ENCODE assay signal across 13 cellular contexts in genomic region chr1:181508486-181509165, GRCh38. TPM values are rescaled to one million over a fixed set of nuclear protein-coding genes. Genes with fewer than 3 reads are reported as not detected.
DNase-seq lines count a peak whose midpoint lies in the region; ATAC-seq, FAIRE-seq and TF ChIP-seq lines count a peak whose summit lies in the region.
"Had no signal": no experiment of that assay in that cellular context is flagged by ENCODE, and none has a peak within 500 bp of the region (broad histone marks: within the 10 kb centered on the region; RNA-seq: fewer than 3 reads in every experiment).

No MANE protein-coding gene starts in this region.

- no peak for TF ChIP-seq CTCF in retinal pigment epithelial cell (conservative IDR thresholded peaks at IDR 0.05; ENCODE audit: low read depth, low read length)
- TF ChIP-seq CTCF in hepatocyte (IDR thresholded peaks at IDR 0.05; ENCODE audit: poor library complexity): no peak

- 13 to 23% methylated on average over 9 of the region's 9 CpGs for WGBS in GM23248 (ENCODE audit: low coverage in 1 of 2, low lambda C conversion rate in 2 of 2, missing lambda C conversion rate in 2 of 2), 2 experiments
- 80% methylated on average over 9 of the region's 9 CpGs for WGBS in hepatocyte (ENCODE audit: low lambda C conversion rate, missing lambda C conversion rate)

- H2AFZ ChIP-seq in GM23248: no peak overlapping the region
- H2AFZ ChIP-seq in hepatocyte: no peak overlapping the region

- H3K4me1 ChIP-seq in GM23248 (ENCODE audit: insufficient read depth) (peaks cover 1% of the 10 kb centered on the region; the same call in 1 of the 2 replicates), hepatocyte (ENCODE audit: insufficient read depth) (no peaks in the 10 kb centered on the region)

- H3K27ac Mint-ChIP-seq in immature natural killer cell: no peak overlapping the region
- H3K27ac Mint-ChIP-seq: nephron had no signal

- no peak overlapping the region for H3K4me3 Mint-ChIP-seq in immature natural killer cell
- H3K4me3 Mint-ChIP-seq: CD4-positive, CD25-positive, alpha-beta regulatory T cell; nephron had no signal

- no peaks in the 10 kb centered on the region; the same call in 1 of the 2 replicates for H3K27me3 ChIP-seq in GM23248 (replicated peaks; ENCODE audit: insufficient read depth)
- H3K27me3 ChIP-seq in hepatocyte: no peaks in the 10 kb centered on the region

- DNase-seq in GM23248 (peak; percentile 62), HT1080 (ENCODE audit: low read depth) (peak; percentile 75), retinal pigment epithelial cell (ENCODE audit: low read depth) (peak; percentile 28), H54 (ENCODE audit: insufficient read length, low spot score) (no peak), immature natural killer cell (no peak), superior temporal gyrus (ENCODE audit: extremely low spot score) (no peak), hepatocyte (ENCODE audit: low spot score) (no peak)
- DNase-seq: CD4-positive, CD25-positive, alpha-beta regulatory T cell; GF-D8; hippocampal formation; NCI-H2171 had no signal

- TF ChIP-seq POLR2A in H54 (IDR thresholded peaks at IDR 0.05; ENCODE audit: low read depth, low read length): no peak

- H3F3A ChIP-seq in GM23248 (ENCODE audit: insufficient read depth): no peaks in the 10 kb centered on the region

- no peak for FAIRE-seq in H54 (lab: Jason Lieb, UNC)

- H3K79me2 ChIP-seq in GM23248 (ENCODE audit: insufficient read depth) (no peaks in the 10 kb centered on the region), hepatocyte (no peaks in the 10 kb centered on the region)

- H3K4me3 ChIP-seq in GM23248 (no peak overlapping the region), retinal pigment epithelial cell (ENCODE audit: low read length) (no peak overlapping the region), hepatocyte (no peak overlapping the region)

- peak; percentile 43 for ATAC-seq in GM18511 (IDR thresholded peaks at IDR 0.05; ENCODE audit: unreplicated experiment)

- H3K4me1 Mint-ChIP-seq in immature natural killer cell: peaks cover 2 to 8% of the 10 kb centered on the region in 2 donors
- H3K4me1 Mint-ChIP-seq: CD4-positive, CD25-positive, alpha-beta regulatory T cell had no signal

- H3K27me3 Mint-ChIP-seq in immature natural killer cell (ENCODE audit: low read depth in 3 of 3): peaks cover 0 to 2% (median 2%) of the 10 kb centered on the region in 3 donors

- H3K36me3 ChIP-seq in GM23248 (ENCODE audit: low read depth): no peaks in the 10 kb centered on the region
- no peaks in the 10 kb centered on the region for H3K36me3 ChIP-seq in hepatocyte (replicated peaks; ENCODE audit: insufficient read depth, low read depth)

- H3K4me2 ChIP-seq in GM23248 (ENCODE audit: unreplicated experiment): no peak overlapping the region
- H3K4me2 ChIP-seq in hepatocyte: no peak overlapping the region

- in situ Hi-C loops in GM23248 (cut with MboI): no loop called here

- H4K20me1 ChIP-seq in GM23248 (ENCODE audit: insufficient read depth) (no peaks in the 10 kb centered on the region), hepatocyte (ENCODE audit: insufficient read depth, poor library complexity, severe bottlenecking) (no peaks in the 10 kb centered on the region)

- H3K9me3 Mint-ChIP-seq in immature natural killer cell: peaks cover 0 to 7% (median 0%) of the 10 kb centered on the region in 6 donors
- H3K9me3 Mint-ChIP-seq: nephron had no signal

- no peak overlapping the region for H3K9ac ChIP-seq in GM23248

- H3K9me3 ChIP-seq in GM23248 (ENCODE audit: low read depth) (no peaks in the 10 kb centered on the region), hepatocyte (ENCODE audit: low read depth) (no peaks in the 10 kb centered on the region)

- H3K9me2 ChIP-seq in GM23248 (ENCODE audit: insufficient read depth): no peaks in the 10 kb centered on the region
- H3K9me2 ChIP-seq in hepatocyte (replicated peaks; ENCODE audit: insufficient read depth): no peaks in the 10 kb centered on the region

- H3K27ac ChIP-seq in GM23248 (no peak overlapping the region), hepatocyte (no peak overlapping the region)

- no peaks in the 10 kb centered on the region for H3K36me3 Mint-ChIP-seq in immature natural killer cell
- H3K36me3 Mint-ChIP-seq: CD4-positive, CD25-positive, alpha-beta regulatory T cell had no signal

RNA-seq across cellular contexts. Expression of gene CACNA1E, which starts 25.3 kb away (rescaled TPM):
- total RNA-seq in GM23248 (2014; rRNA removed; shearing (Covaris generic)): not detected in 2 replicates
- polyA plus RNA-seq in GM23248 (2016; fragmentation: Nextera tagmentation; extraction: Ambion mirVana) (not detected in 2 replicates), immature natural killer cell (not detected), hepatocyte (0.95 and 1.1 TPM in 2 replicates)
- total RNA-seq in HT1080 (2014; rRNA removed; shearing (Covaris generic)): 0.03 and 0.29 TPM in 2 replicates
- not detected in 2 replicates for polyA plus RNA-seq in HT1080 (2015; cell fraction: cytosol; rRNA removed)
- 0.01 and 0.05 TPM in 2 replicates for polyA plus RNA-seq in HT1080 (2015; cell fraction: nucleus; rRNA removed)
- 1.7 and 1.8 TPM in 2 replicates for total RNA-seq in hepatocyte
- total RNA-seq: CD4-positive, CD25-positive, alpha-beta regulatory T cell had no signal
- polyA plus RNA-seq: CD4-positive, CD25-positive, alpha-beta regulatory T cell had no signal

Comparison
In these comparisons a context has a peak if more than half of its experiments do, and no peak if none do; other contexts are left out.
1. DNase-seq: peak in GM23248 (single experiment), HT1080 (single experiment) and retinal pigment epithelial cell (single experiment); none in H54 (single experiment), immature natural killer cell (0 of 3), superior temporal gyrus (single experiment) and hepatocyte (single experiment).